ENCODE assay signal across 9 cellular contexts in the genomic region with DNA sequence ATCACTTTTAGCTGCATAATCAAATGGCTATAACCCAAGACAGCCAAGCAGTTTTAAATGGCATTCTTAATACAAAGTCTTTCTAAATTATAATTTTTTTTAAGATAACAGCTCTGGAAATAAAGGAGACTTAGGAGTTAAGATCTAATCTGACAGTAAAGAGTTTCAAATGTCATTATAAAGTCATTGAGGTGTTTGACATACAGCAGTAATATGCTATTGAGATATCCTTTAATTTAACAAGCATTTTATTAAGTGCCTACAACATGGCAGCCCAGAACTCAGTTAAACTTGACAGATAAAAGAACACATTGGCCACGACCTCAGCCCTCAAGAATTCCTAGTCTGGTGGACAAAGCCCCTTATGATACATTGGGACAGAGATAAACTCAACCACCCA.
"Had no signal": no experiment of that assay in that cellular context is flagged by ENCODE, and none has a peak within 500 bp of the region (broad histone marks: within the 10 kb centered on the region; RNA-seq: fewer than 3 reads in every experiment).

No MANE protein-coding gene starts in this region.

- H3K9ac ChIP-seq: GM23248 had no signal

- H3K36me3 ChIP-seq: HAP-1 had no signal

- H3K9me3 ChIP-seq: HAP-1 had no signal

- H2AFZ ChIP-seq: GM23248, GM23338 had no signal

- ATAC-seq: GM23338, HCT116 had no signal

- DNase-seq: GM23248, GOT3, H7, H9, HCEC 1CT, HFFc6 had no signal

- H3K4me3 ChIP-seq: GM23248, GM23338, HAP-1 had no signal

- H3K27ac ChIP-seq: GM23248 had no signal

- H3K4me2 ChIP-seq: GM23338 had no signal

- H3K4me1 ChIP-seq: HAP-1 had no signal
